Comparison of ENCODE assay signal across 8 cellular contexts in the genomic region with DNA sequence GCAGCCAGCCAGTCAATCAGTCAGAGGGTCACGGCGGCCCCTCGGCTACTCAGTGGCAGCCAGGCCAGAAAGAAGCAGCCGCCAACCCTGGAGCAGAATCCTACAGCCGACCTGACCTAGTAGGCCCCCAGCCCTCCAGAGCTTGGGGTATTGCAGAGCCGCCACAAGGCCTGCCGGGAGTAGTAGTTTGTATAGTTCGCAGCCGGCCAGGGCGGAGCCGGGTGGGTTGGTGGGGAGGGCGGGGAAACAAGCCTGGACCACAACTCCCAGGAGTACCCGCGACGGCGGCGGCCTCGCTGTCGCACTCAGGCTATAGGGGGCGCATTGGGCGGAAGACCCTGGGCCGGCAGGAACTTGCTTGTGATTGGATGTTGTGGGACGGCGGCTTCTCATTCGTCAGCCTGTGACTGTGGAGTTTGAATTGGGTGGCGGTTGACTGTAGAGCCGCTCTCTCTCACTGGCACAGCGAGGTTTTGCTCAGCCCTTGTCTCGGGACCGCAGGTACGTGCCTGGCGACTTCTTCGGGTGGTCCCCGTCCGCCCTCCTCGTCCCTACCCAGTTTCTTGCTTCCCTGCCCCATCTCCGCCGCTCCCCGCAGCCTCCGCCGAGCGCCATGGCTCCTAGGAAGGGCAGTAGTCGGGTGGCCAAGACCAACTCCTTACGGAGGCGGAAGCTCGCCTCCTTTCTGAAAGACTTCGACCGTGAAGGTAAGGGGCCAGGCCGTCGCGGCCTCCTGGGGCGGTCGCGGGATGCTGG. TPM values are rescaled to one million over a fixed set of nuclear protein-coding genes. Genes with fewer than 3 reads are reported as not detected.
DNase-seq lines count a peak whose midpoint lies in the region; ATAC-seq and TF ChIP-seq lines count a peak whose summit lies in the region.

A gene (plus strand): TSS at position 439 of the 756 bp plus-strand sequence. CDS start 175 bp downstream, at position 614.

- peaks cover 9 to 20% of the 10 kb centered on the region in 2 donors for H3K4me1 ChIP-seq in breast epithelium

- peak; percentile 99 for DNase-seq in AG08395 (ENCODE audit: low spot score)
- DNase-seq in NCI-H2196 treated with DMSO at 0.1 percent for 48 hours (lab: John Stamatoyannopoulos, UW; ENCODE audit: unreplicated experiment): peak; percentile 96
- peak; percentile 98 for DNase-seq in breast epithelium (ENCODE audit: low spot score in 2 of 2)

- H3K36me3 ChIP-seq in breast epithelium: no peaks in the 10 kb centered on the region

- H3K9me3 ChIP-seq in breast epithelium (no peaks in the 10 kb centered on the region), iPS-18c (ENCODE audit: control insufficient read depth, insufficient read depth, low read length) (no peaks in the 10 kb centered on the region)

- TF ChIP-seq CTCF in VCaP (conservative IDR thresholded peaks at IDR 0.05) (peak; percentile 67), breast epithelium (IDR thresholded peaks at IDR 0.05) (peak in 2 of 3 donors; percentile 34 to 38)

- H3K27me3 ChIP-seq in breast epithelium: no peaks in the 10 kb centered on the region

- ATAC-seq in GM18873 (IDR thresholded peaks at IDR 0.05; ENCODE audit: low FRiP score, unreplicated experiment) (peak; percentile 59), HG03139 (IDR thresholded peaks at IDR 0.05; ENCODE audit: unreplicated experiment) (peak; percentile 71)

- TF ChIP-seq POLR2A in breast epithelium (IDR thresholded peaks at IDR 0.05): no peak

- intact Hi-C loops in breast epithelium (cut with DNase I; ENCODE audit: low total_unique reads): no loop called here

- H3K4me3 ChIP-seq in breast epithelium: peak within 1 kb of the TSS; percentile 68 to 93 (median 79)
- peak within 1 kb of the TSS; percentile 95 for H3K4me3 ChIP-seq in iPS-18c (ENCODE audit: insufficient read depth, low read depth, low read length)
- peak within 1 kb of the TSS; percentile 69 to 86 (median 74) for H3K4me3 ChIP-seq in skin epidermis

- peak within 1 kb of the TSS; percentile 79 for H3K27ac ChIP-seq in VCaP
- peak within 1 kb of the TSS; percentile 87 to 93 for H3K27ac ChIP-seq in breast epithelium
- peak within 1 kb of the TSS in 20 of 21 experiments; percentile 45 to 91 (median 82) for H3K27ac ChIP-seq in skin epidermis

RNA-seq across cellular contexts. Expression of the gene that starts here (rescaled TPM):
- 1 to 10 TPM in 2 of 3 donors, under 1 TPM in 1; 0.15 to 1.4 (median 1.3) TPM for total RNA-seq in breast epithelium

Comparison
In these comparisons a context has a peak if more than half of its experiments do, and no peak if none do; other contexts are left out.
1. Peak in every context shown above with its lines: DNase-seq, ATAC-seq, H3K4me3 ChIP-seq and H3K27ac ChIP-seq.